8 cellular contexts compared by ENCODE assay signal in genomic region chr7:44884553-44885393, GRCh38. TPM values are rescaled to one million over a fixed set of nuclear protein-coding genes. Genes with fewer than 3 reads are reported as not detected.
DNase-seq lines count a peak whose midpoint lies in the region; FAIRE-seq and TF ChIP-seq lines count a peak whose summit lies in the region.

No MANE protein-coding gene starts in this region.

- 4% methylated on average over 79 of the region's 112 CpGs; no CpG with 5 or more reads in 1 of the 2 experiments for WGBS in H1 (ENCODE audit: extremely low coverage in 1 of 2, insufficient coverage in 1 of 2, insufficient read length in 1 of 2, insufficient replicate concordance in 2 of 2, low coverage in 1 of 2, low lambda C conversion rate in 2 of 2, missing lambda C conversion rate in 1 of 2), 2 experiments

- no peak for FAIRE-seq in H1 (lab: Jason Lieb, UNC)

- H2BK20ac ChIP-seq in H1 (ENCODE audit: low read length) = no peak overlapping the region

- no peak overlapping the region for H4K91ac ChIP-seq in H1 (replicated peaks; ENCODE audit: insufficient read length, low read length)

- no peak overlapping the region for H2BK5ac ChIP-seq in H1 (ENCODE audit: low read depth, low read length)

- peaks cover 9% of the 10 kb centered on the region; the same call in 1 of the 2 replicates for H3K79me1 ChIP-seq in H1 (ENCODE audit: low read depth, low read length)

- TF ChIP-seq POLR2A in H1 (IDR thresholded peaks at IDR 0.05; ENCODE audit: control extremely low read depth in 1 of 2, low read depth in 2 of 2, low read length in 2 of 2) = no peak

- H4K5ac ChIP-seq in H1 (ENCODE audit: insufficient read length, low read depth, low read length) = no peak overlapping the region

- DNase-seq in NCI-H1092 (lab: John Stamatoyannopoulos, UW) (peak; percentile 52), H1 (ENCODE audit: low read depth in 1 of 2, low spot score in 2 of 2) (peak in 1 of 2 experiments; percentile 68), NCI-H1930 (lab: John Stamatoyannopoulos, UW) (no peak)
- peak; percentile 20 to 33 for DNase-seq in activated CD8-positive, alpha-beta memory T cell treated with anti-CD3 and anti-CD28 coated beads for 1 hour (ENCODE audit: extremely low read depth in 1 of 2, low read depth in 1 of 2)
- DNase-seq in stimulated activated CD8-positive, alpha-beta memory T cell treated with anti-CD3 and anti-CD28 coated beads, Interleukin-4, amount 100 ng/mL, for 4 hours (ENCODE audit: low read depth in 2 of 2, low spot score in 1 of 2) = peak; percentile 17 to 18

- POLR2A ChIA-PET in HEK293 (lab: Yijun Ruan, JAX) (interaction anchor here (0.6 to 3.6 kb wide), 14 partner anchors 8 to 310 kb away, joined by 3 to 33 read pairs (median 4); partner anchors contain the start of genes CCM2, H2AZ2, OGDH and TMED4), H1 (lab: Charles Lee; ENCODE audit: partially characterized antibody) (interaction anchor here (0.8 to 3.4 kb wide), 25 partner anchors 8 to 316 kb away, joined by 3 to 53 read pairs (median 4); partner anchors contain the start of genes H2AZ2 and TBRG4)

- no peak overlapping the region for H2BK15ac ChIP-seq in H1 (ENCODE audit: low read length)

- H2BK120ac ChIP-seq in H1 (replicated peaks; ENCODE audit: low read depth, low read length) = no peak overlapping the region

- no peak overlapping the region for H3K23ac ChIP-seq in H1 (ENCODE audit: insufficient read length)

- CTCF ChIA-PET in HEK293 (lab: Yijun Ruan, JAX) = interaction anchor here (0.6 to 2.0 kb wide), 8 partner anchors 16 to 984 kb away, joined by 3 to 10 read pairs (median 3); no protein-coding TSS in a partner anchor
- CTCF ChIA-PET in H1 (lab: Charles Lee; ENCODE audit: partially characterized antibody) = interaction anchor here (0.7 to 1.4 kb wide), 6 partner anchors 12 to 117 kb away, joined by 3 to 5 read pairs (median 3); no protein-coding TSS in a partner anchor

- no peaks in the 10 kb centered on the region for H3K9me3 ChIP-seq in HEK293 (ENCODE audit: control insufficient read depth, insufficient read depth, low read depth, low read length)
- H3K9me3 ChIP-seq in H1 (ENCODE audit: insufficient read depth in 2 of 2, low read depth in 1 of 2, low read length in 1 of 2) = no peaks in the 10 kb centered on the region
- H3K9me3 ChIP-seq in mononuclear cell (ENCODE audit: low read depth, low read length) = no peaks in the 10 kb centered on the region

- peak overlapping the region; percentile 81 to 93 (median 88) for H3K9ac ChIP-seq in H1 (replicated peaks in 1 of 4; ENCODE audit: extremely low read depth in 1 of 4, low read depth in 3 of 4, low read length in 3 of 4)

- no peak for TF ChIP-seq RAD21 in H1 (IDR thresholded peaks at IDR 0.05 in 1 of 2, conservative IDR thresholded peaks at IDR 0.05 in 1 of 2; ENCODE audit: low read depth in 2 of 2, low read length in 2 of 2)

- peak overlapping the region; percentile 35 for H3K56ac ChIP-seq in H1 (replicated peaks; ENCODE audit: insufficient read length, low read depth, low read length)

- peaks cover 5% of the 10 kb centered on the region; the same call in 1 of the 2 replicates for H3K23me2 ChIP-seq in H1 (ENCODE audit: low read depth, low read length)

- H4K20me1 ChIP-seq in H1 (replicated peaks in 1 of 2; ENCODE audit: control insufficient read depth in 1 of 2, insufficient read depth in 2 of 2, low read length in 2 of 2) = peaks cover 2 to 11% of the 10 kb centered on the region in 2 experiments

- peak overlapping the region; percentile 96 for H3K4me3 ChIP-seq in GM12875 (ENCODE audit: low read depth, low read length)
- peak overlapping the region; percentile 93 for H3K4me3 ChIP-seq in HEK293 (ENCODE audit: low read depth, low read length)
- peak overlapping the region; percentile 67 to 84 (median 74) for H3K4me3 ChIP-seq in H1 (ENCODE audit: extremely low read depth in 1 of 4, insufficient read depth in 2 of 4, low read depth in 3 of 4, low read length in 4 of 4)
- peak overlapping the region; percentile 81 for H3K4me3 ChIP-seq in mononuclear cell (ENCODE audit: low read length)

- no peak overlapping the region for H3K18ac ChIP-seq in H1 (ENCODE audit: extremely low read depth, low read length)

- H3K27me3 ChIP-seq in H1 (replicated peaks in 1 of 4; ENCODE audit: control insufficient read depth in 3 of 4, extremely low read depth in 1 of 4, insufficient read depth in 3 of 4, low read length in 3 of 4) = no peaks in the 10 kb centered on the region
- H3K27me3 ChIP-seq in mononuclear cell (ENCODE audit: insufficient read depth, low read length) = no peaks in the 10 kb centered on the region

- no peak overlapping the region for H2AFZ ChIP-seq in H1 (ENCODE audit: low read length)

- no peak for TF ChIP-seq EP300 in H1 (IDR thresholded peaks at IDR 0.05; ENCODE audit: borderline replicate concordance in 1 of 2, low read depth in 2 of 2, low read length in 2 of 2)

- peak overlapping the region; percentile 97 for H4K8ac ChIP-seq in H1 (ENCODE audit: extremely low read depth, insufficient read depth, low read length)

- no peak overlapping the region for H2BK12ac ChIP-seq in H1 (ENCODE audit: low read depth, low read length)

- H3K14ac ChIP-seq in H1 (ENCODE audit: insufficient read length) = no peak overlapping the region

- TF ChIP-seq CTCF in GM12875 (IDR thresholded peaks at IDR 0.05; ENCODE audit: borderline replicate concordance, insufficient read depth, low read depth, low read length) (no peak), HEK293 (tag by site-specific recombination; IDR thresholded peaks at IDR 0.05) (no peak), H1 (IDR thresholded peaks at IDR 0.05; ENCODE audit: control extremely low read depth in 1 of 3, insufficient read depth in 1 of 3, low read depth in 1 of 3, low read length in 3 of 3) (no peak)

- H3K4me1 ChIP-seq in HEK293 (ENCODE audit: control insufficient read depth, insufficient read depth, low read length) (peaks cover 11% of the 10 kb centered on the region), H1 (replicated peaks in 1 of 4; ENCODE audit: control insufficient read depth in 3 of 4, insufficient read depth in 4 of 4, low read length in 3 of 4) (peaks cover 1 to 11% (median 5%) of the 10 kb centered on the region in 4 experiments; a peak in 5 of 7 replicates), mononuclear cell (ENCODE audit: insufficient read depth, low read length) (peaks cover 69% of the 10 kb centered on the region)

- H3K4me2 ChIP-seq in H1 (ENCODE audit: insufficient read depth in 1 of 2, low read depth in 2 of 2, low read length in 2 of 2) = peak overlapping the region; percentile 91 to 98

- no peak overlapping the region for H3K4ac ChIP-seq in H1 (replicated peaks; ENCODE audit: insufficient read length, low read depth, low read length)

- H3K27ac ChIP-seq in HEK293 (ENCODE audit: extremely low read depth, low read depth, low read length) (peak overlapping the region; percentile 87), H1 (ENCODE audit: low read depth, low read length) (peak overlapping the region; percentile 82)

- H2AK5ac ChIP-seq in H1 (ENCODE audit: low read depth, low read length) = no peak overlapping the region

- peaks cover 15 to 49% of the 10 kb centered on the region in 2 experiments for H3K79me2 ChIP-seq in H1 (ENCODE audit: control insufficient read depth in 1 of 2, insufficient read depth in 2 of 2, low read length in 2 of 2)

- H3K36me3 ChIP-seq in HEK293 (ENCODE audit: control insufficient read depth in 2 of 2, insufficient read depth in 1 of 2, low read length in 2 of 2) (peaks cover 0 to 36% of the 10 kb centered on the region in 2 experiments; a peak in 2 of 3 replicates), H1 (ENCODE audit: control insufficient read depth in 2 of 4, insufficient read depth in 4 of 4, low read length in 3 of 4) (peaks cover 0 to 21% (median 2%) of the 10 kb centered on the region in 4 experiments; a peak in 3 of 8 replicates)

TF ChIP-seq in HEK293, 187 proteins besides CTCF, POLR2A, EP300 and RAD21 (continues in another document):
- TF ChIP-seq ZNF660 (tag by site-specific recombination; IDR thresholded peaks at IDR 0.05) = peak; percentile 57; the same call in 1 of the 2 replicates
- peak; percentile 89 for TF ChIP-seq GLIS2 (tag by site-specific recombination; IDR thresholded peaks at IDR 0.05)
- TF ChIP-seq ZNF335 (tag by site-specific recombination; conservative IDR thresholded peaks at IDR 0.05) = peak; percentile 91

TF ChIP-seq in H1, 55 proteins besides CTCF, POLR2A, EP300 and RAD21 (continues in another document):
- TF ChIP-seq RBBP5 (IDR thresholded peaks at IDR 0.05; ENCODE audit: borderline replicate concordance, low read depth, low read length) (0 out of 2 replicates have a peak, but pooled peaks have one; percentile 17), MAX (IDR thresholded peaks at IDR 0.05) (peak; percentile 29; the same call in 1 of the 2 replicates)

RNA-seq across cellular contexts. Expression of gene PURB, which starts 0.6 kb away (rescaled TPM):
- total RNA-seq in H1 (2021; fragmentation: NEBNext Ultra II Directional; extraction: Animal tissue kit (Norgen Biotek cat#: 25700)) = 21.9 and 22.7 TPM in 2 replicates
- 3.0 and 3.3 TPM in 2 replicates for polyA plus RNA-seq in H1 (2011; rRNA removed)
- 4.7 TPM for polyA plus RNA-seq in H1 (2011; cell fraction: cytosol; rRNA removed)
- polyA plus RNA-seq in H1 (2011; cell fraction: nucleus; rRNA removed) = 3.6 TPM
- 7.5 to 15.5 TPM (median 9.9 TPM) in 4 replicates for polyA plus RNA-seq in H1 (2012, experiment 1 of 2)
- polyA plus RNA-seq in H1 (2012, experiment 2 of 2) = 1.5 TPM
- polyA plus RNA-seq in H1 (2013, experiment 1 of 2) = 11.2 TPM
- 10.1 TPM for polyA plus RNA-seq in H1 (2013, experiment 2 of 2)
- polyA minus RNA-seq in H1 (2011; rRNA and poly(A)+ RNA removed) = 4.8 and 6.3 TPM in 2 replicates
- polyA minus RNA-seq in H1 (2011; cell fraction: cytosol; rRNA and poly(A)+ RNA removed) = 8.9 TPM
- polyA minus RNA-seq in H1 (2011; cell fraction: nucleus; rRNA and poly(A)+ RNA removed) = 11.1 TPM
- total RNA-seq in mononuclear cell = 27.3 TPM

RNA-seq across cellular contexts. Expression of gene H2AZ2, which starts 36.9 kb away (rescaled TPM):
- total RNA-seq in H1 (2021; fragmentation: NEBNext Ultra II Directional; extraction: Animal tissue kit (Norgen Biotek cat#: 25700)) = 187 and 190 TPM in 2 replicates
- 150 and 168 TPM in 2 replicates for polyA plus RNA-seq in H1 (2011; rRNA removed)
- 187 TPM for polyA plus RNA-seq in H1 (2011; cell fraction: cytosol; rRNA removed)
- 74.4 TPM for polyA plus RNA-seq in H1 (2011; cell fraction: nucleus; rRNA removed)
- 161 to 189 TPM (median 173 TPM) in 4 replicates for polyA plus RNA-seq in H1 (2012, experiment 1 of 2)
- polyA plus RNA-seq in H1 (2012, experiment 2 of 2) = 101 TPM
- 154 TPM for polyA plus RNA-seq in H1 (2013, experiment 1 of 2)
- polyA plus RNA-seq in H1 (2013, experiment 2 of 2) = 171 TPM
- polyA minus RNA-seq in H1 (2011; rRNA and poly(A)+ RNA removed) = 107 and 125 TPM in 2 replicates
- 42.1 TPM for polyA minus RNA-seq in H1 (2011; cell fraction: cytosol; rRNA and poly(A)+ RNA removed)
- polyA minus RNA-seq in H1 (2011; cell fraction: nucleus; rRNA and poly(A)+ RNA removed) = 42.3 TPM
- total RNA-seq in mononuclear cell = 121 TPM

Comparison
In these comparisons a context has a peak if more than half of its experiments do, and no peak if none do; other contexts are left out.
1. DNase-seq: peak in NCI-H1092 (single experiment), activated CD8-positive, alpha-beta memory T cell treated with anti-CD3 and anti-CD28 coated beads for 1 hour (2 of 2) and stimulated activated CD8-positive, alpha-beta memory T cell treated with anti-CD3 and anti-CD28 coated beads, Interleukin-4, amount 100 ng/mL, for 4 hours (2 of 2); none in NCI-H1930 (0 of 2).
2. Peak in every context shown above with its lines, with median percentiles within 50 percentile points of each other: H3K4me3 ChIP-seq.